Comparison of ENCODE assay signal across 15 cellular contexts in genomic region chr2:139526781-139527180, GRCh38.
DNase-seq lines count a peak whose midpoint lies in the region; TF ChIP-seq lines count a peak whose summit lies in the region.
"Had no signal": no experiment of that assay in that cellular context is flagged by ENCODE, and none has a peak within 500 bp of the region (broad histone marks: within the 10 kb centered on the region; RNA-seq: fewer than 3 reads in every experiment).

No MANE protein-coding gene starts in this region.

- DNase-seq in LNCaP clone FGC (ENCODE audit: low read depth), result peak; percentile 32
- peak; percentile 7 for DNase-seq in left kidney (ENCODE audit: low read depth, low spot score)
- no peak for DNase-seq in stimulated activated CD4-positive, alpha-beta T cell treated with anti-CD3 and anti-CD28 coated beads, Interleukin-4, amount 100 ng/mL, for 1 hour
- DNase-seq in DMS153 treated with DMSO at 0.1 percent for 48 hours (lab: John Stamatoyannopoulos, UW; ENCODE audit: unreplicated experiment), result no peak
- DNase-seq in DMS 273 treated with DMSO at 0.1 percent for 48 hours (lab: John Stamatoyannopoulos, UW), result no peak
- DNase-seq: Caco-2; CD4-positive, CD25-positive, alpha-beta regulatory T cell; CD8-positive, alpha-beta T cell; DND-41; GM23248; H7; HCEC 1CT had no signal

- no peaks in the 10 kb centered on the region for H3K9me3 Mint-ChIP-seq in nephron

- H3K27me3 Mint-ChIP-seq in nephron (ENCODE audit: low read depth), result no peaks in the 10 kb centered on the region
- H3K27me3 Mint-ChIP-seq: B cell; CD4-positive, CD25-positive, alpha-beta regulatory T cell had no signal

- no peak overlapping the region for H3K4me3 Mint-ChIP-seq in nephron
- H3K4me3 Mint-ChIP-seq: B cell; CD8-positive, alpha-beta T cell had no signal

- peak overlapping the region in 2 of 3 experiments; percentile 50 to 70 for H3K27ac Mint-ChIP-seq in nephron
- H3K27ac Mint-ChIP-seq: B cell; CD4-positive, CD25-positive, alpha-beta regulatory T cell; CD8-positive, alpha-beta T cell had no signal

- no peak overlapping the region for H3K4me3 ChIP-seq in LNCaP clone FGC (ENCODE audit: low read depth, low read length)
- H3K4me3 ChIP-seq: BLaER1, GM23248 had no signal

- H3K36me3 Mint-ChIP-seq in nephron (ENCODE audit: low read depth), result no peaks in the 10 kb centered on the region
- H3K36me3 Mint-ChIP-seq: CD4-positive, CD25-positive, alpha-beta regulatory T cell; CD8-positive, alpha-beta T cell had no signal

- TF ChIP-seq CTCF in LNCaP clone FGC (IDR thresholded peaks at IDR 0.05; ENCODE audit: control insufficient read depth, extremely low read depth, insufficient read depth), result no peak
- TF ChIP-seq CTCF in nephron (IDR thresholded peaks at IDR 0.05; ENCODE audit: unreplicated experiment in 3 of 3), result no peak

- H3K4me1 Mint-ChIP-seq in nephron, result peaks cover 20% of the 10 kb centered on the region
- H3K4me1 Mint-ChIP-seq: B cell; CD4-positive, CD25-positive, alpha-beta regulatory T cell had no signal

Comparison
In these comparisons a context has a peak if more than half of its experiments do, and no peak if none do; other contexts are left out.
1. DNase-seq: peak in LNCaP clone FGC (single experiment) and left kidney (single experiment); none in stimulated activated CD4-positive, alpha-beta T cell treated with anti-CD3 and anti-CD28 coated beads, Interleukin-4, amount 100 ng/mL, for 1 hour (single experiment), DMS153 treated with DMSO at 0.1 percent for 48 hours (single experiment) and DMS 273 treated with DMSO at 0.1 percent for 48 hours (single experiment).